15 cellular contexts compared by ENCODE assay signal in genomic region chr2:182766626-182767025, GRCh38. TPM values are rescaled to one million over a fixed set of nuclear protein-coding genes. Genes with fewer than 3 reads are reported as not detected.
A peak's percentile ranks its signal among the peaks of the same experiment; 100 is the strongest.
DNase-seq lines count a peak whose midpoint lies in the region; ATAC-seq and TF ChIP-seq lines count a peak whose summit lies in the region.
"Had no signal": no experiment of that assay in that cellular context is flagged by ENCODE, and none has a peak within 500 bp of the region (broad histone marks: within the 10 kb centered on the region; RNA-seq: fewer than 3 reads in every experiment).

No MANE protein-coding gene starts in this region.

- H4K20me1 ChIP-seq in neural progenitor cell (ENCODE audit: low read depth) = no peaks in the 10 kb centered on the region

- H3K36me3 ChIP-seq in heart left ventricle = peaks cover 0 to 45% (median 25%) of the 10 kb centered on the region in 9 donors
- H3K36me3 ChIP-seq in neural progenitor cell = peaks cover 12% of the 10 kb centered on the region

- TF ChIP-seq POLR2A in heart left ventricle (IDR thresholded peaks at IDR 0.05) = no peak

- H3K9me3 Mint-ChIP-seq in neural progenitor cell = peaks cover 33% of the 10 kb centered on the region

- peaks cover 44% of the 10 kb centered on the region for H3K36me3 Mint-ChIP-seq in neural progenitor cell

- WGBS in heart left ventricle, 4 donors = 30 to 41% (median 37%) methylated on average over 6 of the region's 6 CpGs

- H3K27ac ChIP-seq in heart left ventricle (peak overlapping the region in 1 of 12 donors; percentile 18), neural progenitor cell (peak overlapping the region; percentile 74)

- ATAC-seq in heart left ventricle (peak in 3 of 4 donors; percentile 36 to 55 (median 51)), left cardiac atrium (no peak), left ventricle myocardium superior (peak; percentile 42)
- ATAC-seq: GM12878 had no signal

- intact Hi-C loops in heart left ventricle (cut with DNase I) = loop anchor here in 1 of 10 donors (10.0 kb wide), 1 partner anchor 318 kb away; no protein-coding TSS in a partner anchor
- intact Hi-C loops in left cardiac atrium (cut with DNase I) = loop anchor here in 1 of 2 donors (10.0 kb wide), 1 partner anchor 218 kb away; no protein-coding TSS in a partner anchor
- intact Hi-C loops in left ventricle myocardium superior (cut with micrococcal nuclease) = no loop called here

- H3K4me1 Mint-ChIP-seq in neural progenitor cell = no peaks in the 10 kb centered on the region

- peaks cover 0 to 25% (median 6%) of the 10 kb centered on the region in 12 donors for H3K4me1 ChIP-seq in heart left ventricle
- peaks cover 10% of the 10 kb centered on the region for H3K4me1 ChIP-seq in neural progenitor cell

- no peak overlapping the region for H3K27ac Mint-ChIP-seq in neural progenitor cell
- H3K27ac Mint-ChIP-seq: B cell; CD4-positive, alpha-beta T cell had no signal

- peaks cover 0 to 20% (median 0%) of the 10 kb centered on the region in 12 donors for H3K9me3 ChIP-seq in heart left ventricle
- H3K9me3 ChIP-seq in neural progenitor cell (ENCODE audit: low read depth) = peaks cover 3% of the 10 kb centered on the region

- H3K27me3 Mint-ChIP-seq in neural progenitor cell (ENCODE audit: insufficient read depth, low read depth) = no peaks in the 10 kb centered on the region
- H3K27me3 Mint-ChIP-seq: B cell; CD4-positive, alpha-beta T cell had no signal

- H3K27me3 ChIP-seq in heart left ventricle (no peaks in the 10 kb centered on the region), neural progenitor cell (no peaks in the 10 kb centered on the region)

- no peak overlapping the region for H3K4me3 Mint-ChIP-seq in neural progenitor cell
- H3K4me3 Mint-ChIP-seq: B cell; CD4-positive, alpha-beta T cell; H9 had no signal

- no peak overlapping the region for H2AFZ ChIP-seq in neural progenitor cell (replicated peaks)

- TF ChIP-seq CTCF in heart left ventricle (IDR thresholded peaks at IDR 0.05) = no peak
- no peak for TF ChIP-seq CTCF in neural progenitor cell (IDR thresholded peaks at IDR 0.05)

- DNase-seq in heart left ventricle (no peak), left cardiac atrium (no peak), NCI-H82 (lab: John Stamatoyannopoulos, UW) (peak; percentile 90), left ventricle myocardium superior (no peak), neural progenitor cell (ENCODE audit: low spot score) (no peak), amygdala (lab: John Stamatoyannopoulos, UW) (no peak), GM19238 (ENCODE audit: insufficient read length, low spot score) (no peak)
- DNase-seq: C1 segment of cervical spinal cord; Calu3; CD4-positive, alpha-beta T cell; DMS 273 treated with DMSO at 0.1 percent for 48 hours; GOT3; H9 had no signal

- H3K79me2 ChIP-seq in neural progenitor cell (ENCODE audit: low read depth) = peaks cover 29% of the 10 kb centered on the region

- H3K4me2 ChIP-seq in neural progenitor cell = no peak overlapping the region

- H3K4me3 ChIP-seq in heart left ventricle (no peak overlapping the region), neural progenitor cell (no peak overlapping the region)
- H3K4me3 ChIP-seq: GM12878 had no signal

- peaks cover 11% of the 10 kb centered on the region for H3F3A ChIP-seq in neural progenitor cell (ENCODE audit: low read depth)

- H3K9ac ChIP-seq in neural progenitor cell = no peak overlapping the region

RNA-seq across cellular contexts. Expression of gene DNAJC10, which starts 50.6 kb away (rescaled TPM):
- total RNA-seq in heart left ventricle (10 to 100 TPM; 32.2 to 73.5 (median 50.5) TPM), left cardiac atrium (10 to 100 TPM; 57.2 to 71.6 TPM), left ventricle myocardium superior (46.6 TPM), neural progenitor cell (ENCODE audit: low replicate concordance) (90.6 and 174 TPM in 2 replicates)
- polyA plus RNA-seq in heart left ventricle = 10 to 100 TPM in 1 of 2 donors, 1 to 10 TPM in 1; 9.8 to 27.3 TPM

Comparison
In these comparisons a context has a peak if more than half of its experiments do, and no peak if none do; other contexts are left out.
1. ATAC-seq: peak in heart left ventricle (3 of 4) and left ventricle myocardium superior (single experiment); none in left cardiac atrium (0 of 2).